14 cellular contexts compared by ENCODE assay signal in the genomic region with DNA sequence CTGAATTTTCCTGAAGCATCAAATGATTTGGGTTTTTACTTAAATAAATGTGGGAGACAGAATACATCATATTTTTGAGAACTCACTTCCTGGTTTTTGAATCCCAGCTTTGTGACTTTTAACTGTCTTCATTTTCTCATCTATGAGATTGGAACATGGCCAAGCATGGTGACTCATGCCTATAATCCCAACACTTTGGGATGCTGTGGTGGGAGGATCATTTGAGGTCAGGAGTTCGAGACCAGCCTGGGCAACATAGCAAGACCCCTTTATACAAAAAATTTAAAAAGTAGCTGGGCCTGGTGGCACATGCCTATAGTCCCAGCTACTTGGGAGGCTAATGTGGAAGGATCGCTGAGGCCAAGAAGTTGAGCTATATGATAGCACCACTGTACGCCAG.
DNase-seq lines count a peak whose midpoint lies in the region; ATAC-seq and TF ChIP-seq lines count a peak whose summit lies in the region.
"Had no signal": no experiment of that assay in that cellular context is flagged by ENCODE, and none has a peak within 500 bp of the region (broad histone marks: within the 10 kb centered on the region; RNA-seq: fewer than 3 reads in every experiment).

No MANE protein-coding gene starts in this region.

- peaks cover 2 to 31% (median 13%) of the 10 kb centered on the region in 5 donors for H3K36me3 Mint-ChIP-seq in naive thymus-derived CD4-positive, alpha-beta T cell

- H3K27ac ChIP-seq in brain microvascular endothelial cell = no peak overlapping the region
- no peak overlapping the region for H3K27ac ChIP-seq in naive thymus-derived CD4-positive, alpha-beta T cell (ENCODE audit: low read depth, low read length)
- H3K27ac ChIP-seq: lower lobe of right lung had no signal

- H3K27ac Mint-ChIP-seq in naive thymus-derived CD4-positive, alpha-beta T cell = no peak overlapping the region
- H3K27ac Mint-ChIP-seq: activated T-helper 17 cell treated with anti-CD3 and anti-CD28 coated beads, Interleukin-2, amount 50 U/mL, for 72 hours had no signal

- peak; percentile 57 for DNase-seq in EL
- peak; percentile 16 for DNase-seq in MG63
- DNase-seq in brain microvascular endothelial cell = peak; percentile 49
- peak; percentile 51 to 59 for DNase-seq in lung microvascular endothelial cell (ENCODE audit: low read depth in 2 of 2)
- no peak for DNase-seq in hippocampal formation (lab: John Stamatoyannopoulos, UW)
- no peak for DNase-seq in naive thymus-derived CD4-positive, alpha-beta T cell
- DNase-seq: lower lobe of right lung; NCI-H510A; stimulated activated naive CD8-positive, alpha-beta T cell treated with anti-CD3 and anti-CD28 coated beads, Interleukin-15, Interleukin-2, amounts not matched to agents 100 U/mL and 50 U/mL, for 24 hours had no signal

- POLR2A ChIA-PET in naive thymus-derived CD4-positive, alpha-beta T cell (lab: Charles Lee) = no interaction called here

- no peaks in the 10 kb centered on the region for H3K9me3 ChIP-seq in MG63
- H3K9me3 ChIP-seq in naive thymus-derived CD4-positive, alpha-beta T cell (ENCODE audit: control insufficient read depth in 2 of 3, low read length in 3 of 3) = no peaks in the 10 kb centered on the region
- H3K9me3 ChIP-seq: lower lobe of right lung had no signal

- no peak for ATAC-seq in GM18505 (IDR thresholded peaks at IDR 0.05; ENCODE audit: unreplicated experiment)
- ATAC-seq in naive thymus-derived CD4-positive, alpha-beta T cell = no peak
- ATAC-seq: activated T-helper 17 cell treated with anti-CD3 and anti-CD28 coated beads, Interleukin-2, amount 50 U/mL, for 72 hours; lower lobe of right lung; Panc1; sciatic nerve; stimulated activated naive CD8-positive, alpha-beta T cell treated with anti-CD3 and anti-CD28 coated beads, Interleukin-15, Interleukin-2, amounts not matched to agents 100 U/mL and 50 U/mL, for 24 hours had no signal

- in situ Hi-C loops in brain microvascular endothelial cell (cut with HindIII; ENCODE audit: low pct_ligation_motif_present, low sequenced_read_pairs) = no loop called here

- no peak overlapping the region for H3K4me3 Mint-ChIP-seq in naive thymus-derived CD4-positive, alpha-beta T cell
- H3K4me3 Mint-ChIP-seq: activated T-helper 17 cell treated with anti-CD3 and anti-CD28 coated beads, Interleukin-2, amount 50 U/mL, for 72 hours; CD14-positive monocyte had no signal

- no peak for TF ChIP-seq CTCF in brain microvascular endothelial cell (IDR thresholded peaks at IDR 0.05; ENCODE audit: low read depth, low read length, missing control alignments)

- no peaks in the 10 kb centered on the region for H3K9me3 Mint-ChIP-seq in naive thymus-derived CD4-positive, alpha-beta T cell
- H3K9me3 Mint-ChIP-seq: activated T-helper 17 cell treated with anti-CD3 and anti-CD28 coated beads, Interleukin-2, amount 50 U/mL, for 72 hours; CD14-positive monocyte had no signal

- peaks cover 10 to 54% (median 34%) of the 10 kb centered on the region in 7 donors for H3K4me1 Mint-ChIP-seq in naive thymus-derived CD4-positive, alpha-beta T cell

- CTCF ChIA-PET in naive thymus-derived CD4-positive, alpha-beta T cell (lab: Charles Lee) = no interaction called here

- TF ChIP-seq POLR2A in GM18505 (IDR thresholded peaks at IDR 0.05; ENCODE audit: borderline replicate concordance, extremely low read depth, insufficient read depth, insufficient read length) = no peak

- H3K4me3 ChIP-seq in MG63 (no peak overlapping the region), brain microvascular endothelial cell (ENCODE audit: low read depth, low read length) (no peak overlapping the region)
- H3K4me3 ChIP-seq in naive thymus-derived CD4-positive, alpha-beta T cell (ENCODE audit: low read length) = no peak overlapping the region
- H3K4me3 ChIP-seq: lower lobe of right lung had no signal

- intact Hi-C loops in naive thymus-derived CD4-positive, alpha-beta T cell (cut with micrococcal nuclease) = no loop called here

- no peaks in the 10 kb centered on the region for H3K27me3 Mint-ChIP-seq in naive thymus-derived CD4-positive, alpha-beta T cell
- H3K27me3 Mint-ChIP-seq: activated T-helper 17 cell treated with anti-CD3 and anti-CD28 coated beads, Interleukin-2, amount 50 U/mL, for 72 hours had no signal

- H3K36me3 ChIP-seq in MG63 (peaks cover 53% of the 10 kb centered on the region), brain microvascular endothelial cell (replicated peaks) (peaks cover 3% of the 10 kb centered on the region)
- H3K36me3 ChIP-seq in naive thymus-derived CD4-positive, alpha-beta T cell (ENCODE audit: control insufficient read depth in 2 of 3, insufficient read depth in 3 of 3, low read length in 3 of 3) = no peaks in the 10 kb centered on the region

- no peaks in the 10 kb centered on the region for H3K4me1 ChIP-seq in naive thymus-derived CD4-positive, alpha-beta T cell (ENCODE audit: control insufficient read depth in 2 of 2, insufficient read depth in 2 of 2, low read length in 2 of 2)

- H3K27me3 ChIP-seq in MG63 = no peaks in the 10 kb centered on the region
- H3K27me3 ChIP-seq in brain microvascular endothelial cell (replicated peaks) = no peaks in the 10 kb centered on the region
- no peaks in the 10 kb centered on the region for H3K27me3 ChIP-seq in naive thymus-derived CD4-positive, alpha-beta T cell (ENCODE audit: control insufficient read depth in 2 of 2, insufficient read depth in 2 of 2, low read length in 2 of 2)

Comparison
In these comparisons a context has a peak if more than half of its experiments do, and no peak if none do; other contexts are left out.
1. DNase-seq: peak in EL (single experiment), MG63 (single experiment), brain microvascular endothelial cell (single experiment) and lung microvascular endothelial cell (2 of 2); none in hippocampal formation (0 of 2) and naive thymus-derived CD4-positive, alpha-beta T cell (0 of 9).